ENCODE assay signal across 2 cellular contexts in the genomic region with DNA sequence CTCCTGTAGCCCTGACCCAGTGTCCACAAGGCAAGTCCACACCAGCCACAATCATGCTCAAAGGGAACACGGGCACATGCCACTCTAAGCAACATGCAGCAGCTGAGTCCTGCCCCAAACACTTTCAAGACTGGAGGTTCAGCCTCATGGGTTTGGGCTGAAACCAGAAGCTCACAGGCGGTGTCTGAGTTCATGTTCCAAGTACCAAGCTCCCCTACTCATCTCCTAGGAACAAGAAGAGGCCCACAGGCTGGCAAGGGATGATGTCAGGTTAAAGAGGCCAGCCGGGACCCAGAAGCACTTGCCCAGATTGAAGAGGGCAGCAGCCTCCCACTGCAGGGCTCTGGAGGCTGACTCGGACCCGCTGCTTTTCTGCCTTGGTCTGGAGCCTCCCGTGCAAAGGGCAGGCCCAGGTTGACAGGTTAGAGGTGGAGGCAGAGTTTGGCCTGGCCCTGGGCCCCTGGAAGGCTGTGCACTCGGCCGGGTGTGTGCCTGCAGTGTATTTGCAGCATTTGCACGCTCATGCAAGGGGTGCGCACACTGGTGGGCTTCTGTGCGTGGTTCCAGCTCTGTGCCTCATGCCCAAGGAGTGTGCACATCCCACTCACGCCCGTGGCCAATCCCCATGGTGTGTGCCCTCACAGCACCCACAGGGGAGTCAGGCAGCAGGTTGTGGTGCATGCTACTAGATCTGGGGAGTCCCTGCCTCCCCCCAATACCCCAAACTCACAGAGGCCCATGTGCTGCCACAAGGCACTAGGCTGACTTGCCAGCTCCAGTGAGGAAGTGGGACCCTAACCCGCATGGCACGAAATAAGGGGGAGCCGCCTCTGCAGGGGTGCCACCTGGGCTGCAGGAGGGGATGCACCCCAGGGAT.
TF ChIP-seq lines count a peak whose summit lies in the region.

No MANE protein-coding gene starts in this region.

TF ChIP-seq in GM23338, 12 proteins besides CTCF, POLR2A, EP300 and RAD21 (continues in another document):
- TF ChIP-seq EZH2phosphoT487 (IDR thresholded peaks at IDR 0.05; ENCODE audit: unreplicated experiment) = peak; percentile 57
- peak; percentile 86 for TF ChIP-seq EZH2 (IDR thresholded peaks at IDR 0.05; ENCODE audit: low read depth, unreplicated experiment)
- no peak for TF ChIP-seq STAT1 (IDR thresholded peaks at IDR 0.05; ENCODE audit: unreplicated experiment)
- TF ChIP-seq CREB1 (CRISPR knock-in tag; IDR thresholded peaks at IDR 0.05; ENCODE audit: low read depth) = no peak
- no peak for TF ChIP-seq REST (IDR thresholded peaks at IDR 0.05; ENCODE audit: unreplicated experiment)
- no peak for TF ChIP-seq ZNF114 (CRISPR knock-in tag; IDR thresholded peaks at IDR 0.05)
- TF ChIP-seq JUNB (IDR thresholded peaks at IDR 0.05; ENCODE audit: unreplicated experiment) = no peak
- no peak for TF ChIP-seq ZNF331 (CRISPR knock-in tag; IDR thresholded peaks at IDR 0.05; ENCODE audit: low read depth)
- TF ChIP-seq ZNF462 (CRISPR knock-in tag; IDR thresholded peaks at IDR 0.05) = no peak
- TF ChIP-seq NANOG (IDR thresholded peaks at IDR 0.05; ENCODE audit: borderline replicate concordance) = no peak
- TF ChIP-seq POLR2AphosphoS5 (IDR thresholded peaks at IDR 0.05; ENCODE audit: low read depth) = no peak

TF ChIP-seq in H1, 55 proteins besides CTCF, POLR2A, EP300 and RAD21:
- no peak for TF ChIP-seq ZNF274 (IDR thresholded peaks at IDR 0.05; ENCODE audit: borderline replicate concordance, extremely low read depth, low read length)
- TF ChIP-seq EZH2 (IDR thresholded peaks at IDR 0.05; ENCODE audit: low read depth, low read length, severe bottlenecking) = peak; percentile 67
- peak; percentile 26 for TF ChIP-seq SUZ12 (IDR thresholded peaks at IDR 0.05; ENCODE audit: low read length)
- peak; percentile 22 for TF ChIP-seq CTBP2 (IDR thresholded peaks at IDR 0.05; ENCODE audit: borderline replicate concordance, insufficient read depth, insufficient read length, low read length)
- 0 out of 2 replicates have a peak, but pooled peaks have one; percentile 24 for TF ChIP-seq CBX8 (IDR thresholded peaks at IDR 0.05; ENCODE audit: borderline replicate concordance, low read depth, low read length)
- peak; percentile 60 for TF ChIP-seq RNF2 (IDR thresholded peaks at IDR 0.05; ENCODE audit: borderline replicate concordance, low read depth, low read length, missing control alignments, poor library complexity, severe bottlenecking)
- no peak for TF ChIP-seq POU5F1 (IDR thresholded peaks at IDR 0.05; ENCODE audit: low read depth, low read length)
